In genomic region chr9:115118471-115119156, GRCh38 we compare ENCODE assay signal across 1 cellular context.
A peak's percentile ranks its signal among the peaks of the same experiment; 100 is the strongest.
TF ChIP-seq lines count a peak whose summit lies in the region.

No MANE protein-coding gene starts in this region.

TF ChIP-seq in HCT116, 20 proteins besides CTCF, POLR2A, EP300 and RAD21 (continued from another document):
- TF ChIP-seq ZBTB33 (IDR thresholded peaks at IDR 0.05; ENCODE audit: extremely low read depth, insufficient replicate concordance, low read length): no peak
- 0 out of 2 replicates have a peak, but pooled peaks have one; percentile 30 for TF ChIP-seq SP1 (IDR thresholded peaks at IDR 0.05; ENCODE audit: low read depth)
- peak; percentile 72 for TF ChIP-seq TCF7L2 (IDR thresholded peaks at IDR 0.05; ENCODE audit: borderline replicate concordance, extremely low read depth, insufficient read depth, insufficient read length)
- no peak for TF ChIP-seq POLR2AphosphoS5 (IDR thresholded peaks at IDR 0.05; ENCODE audit: low read depth, low read length)
- TF ChIP-seq JUND (IDR thresholded peaks at IDR 0.05): peak; percentile 72
- TF ChIP-seq CBX3 (IDR thresholded peaks at IDR 0.05; ENCODE audit: low read depth): peak; percentile 45; the same call in 1 of the 2 replicates
